Comparison of ENCODE assay signal across 8 cellular contexts in genomic region chr15:65032823-65033537, GRCh38. TPM values are rescaled to one million over a fixed set of nuclear protein-coding genes. Genes with fewer than 3 reads are reported as not detected.
DNase-seq lines count a peak whose midpoint lies in the region; ATAC-seq and TF ChIP-seq lines count a peak whose summit lies in the region.

No MANE protein-coding gene starts in this region.

- intact Hi-C loops in Calu3 (cut with micrococcal nuclease; ENCODE audit: unreplicated experiment): loop anchor here (2.0 to 10.0 kb wide), 2 partner anchors 46 to 262 kb away; partner anchors contain the start of gene RNU5A-1
- intact Hi-C loops in left ventricle myocardium superior (cut with micrococcal nuclease): no loop called here
- intact Hi-C loops in sciatic nerve (cut with DNase I): no loop called here

- POLR2A ChIA-PET in activated naive CD8-positive, alpha-beta T cell treated with anti-CD3 and anti-CD28 coated beads, Interleukin-2, amount 10 ng/mL, durations not matched to agents 7 days and 5 days (lab: Charles Lee): interaction anchor here (1.5 kb wide), 1 partner anchor 267 kb away, joined by 4 read pairs; no protein-coding TSS in a partner anchor

- DNase-seq in Calu3: peak; percentile 73
- peak; percentile 15 for DNase-seq in OCI-M2 (lab: John Stamatoyannopoulos, UW; ENCODE audit: unreplicated experiment)
- DNase-seq in activated naive CD8-positive, alpha-beta T cell treated with anti-CD3 and anti-CD28 coated beads, Interleukin-2, amount 10 ng/mL, durations not matched to agents 7 days and 5 days: no peak
- peak; percentile 70 for DNase-seq in left ventricle myocardium superior
- no peak for DNase-seq in sciatic nerve (ENCODE audit: low spot score)
- no peak for DNase-seq in ureter (ENCODE audit: low spot score)
- no peak for DNase-seq in NCI-H1105 (lab: John Stamatoyannopoulos, UW)

- H3K27ac Mint-ChIP-seq in Calu3 (ENCODE audit: unreplicated experiment): no peak overlapping the region
- H3K27ac Mint-ChIP-seq in activated naive CD8-positive, alpha-beta T cell treated with anti-CD3 and anti-CD28 coated beads, Interleukin-2, amount 10 ng/mL, durations not matched to agents 7 days and 5 days: no peak overlapping the region

- ATAC-seq in HG02798 (IDR thresholded peaks at IDR 0.05; ENCODE audit: poor library complexity, unreplicated experiment) (peak; percentile 35), left ventricle myocardium superior (peak; percentile 69), sciatic nerve (peak; percentile 60)
- ATAC-seq in activated naive CD8-positive, alpha-beta T cell treated with anti-CD3 and anti-CD28 coated beads, Interleukin-2, amount 10 ng/mL, durations not matched to agents 7 days and 5 days (ENCODE audit: low read depth): peak; percentile 27

- peaks cover 16% of the 10 kb centered on the region for H3K36me3 Mint-ChIP-seq in Calu3 (ENCODE audit: insufficient read depth, unreplicated experiment)
- H3K36me3 Mint-ChIP-seq in activated naive CD8-positive, alpha-beta T cell treated with anti-CD3 and anti-CD28 coated beads, Interleukin-2, amount 10 ng/mL, durations not matched to agents 7 days and 5 days: no peaks in the 10 kb centered on the region

- BruUV-seq in Calu3 (replicated peaks; lab: Mats Ljungman, UMichigan): no TSS peak

- CTCF ChIA-PET in Calu3 (lab: Charles Lee): interaction anchor here (0.7 to 2.7 kb wide), 7 partner anchors 12 to 645 kb away, joined by 3 to 8 read pairs (median 3); partner anchors contain the start of genes SLC51B and TRIP4

- H3K9me3 Mint-ChIP-seq in Calu3 (ENCODE audit: low read depth, unreplicated experiment): no peaks in the 10 kb centered on the region
- no peaks in the 10 kb centered on the region for H3K9me3 Mint-ChIP-seq in activated naive CD8-positive, alpha-beta T cell treated with anti-CD3 and anti-CD28 coated beads, Interleukin-2, amount 10 ng/mL, durations not matched to agents 7 days and 5 days

- TF ChIP-seq CTCF in Calu3 (IDR thresholded peaks at IDR 0.05; ENCODE audit: unreplicated experiment): peak; percentile 51

- H3K4me3 Mint-ChIP-seq in Calu3 (ENCODE audit: low read depth, unreplicated experiment): no peak overlapping the region
- H3K4me3 Mint-ChIP-seq in activated naive CD8-positive, alpha-beta T cell treated with anti-CD3 and anti-CD28 coated beads, Interleukin-2, amount 10 ng/mL, durations not matched to agents 7 days and 5 days: no peak overlapping the region

- peaks cover 17% of the 10 kb centered on the region for H3K4me1 Mint-ChIP-seq in Calu3 (ENCODE audit: low read depth, unreplicated experiment)
- peaks cover 12% of the 10 kb centered on the region for H3K4me1 Mint-ChIP-seq in activated naive CD8-positive, alpha-beta T cell treated with anti-CD3 and anti-CD28 coated beads, Interleukin-2, amount 10 ng/mL, durations not matched to agents 7 days and 5 days

- peaks cover 13% of the 10 kb centered on the region for H3K27me3 Mint-ChIP-seq in Calu3 (ENCODE audit: unreplicated experiment)
- peaks cover 21% of the 10 kb centered on the region for H3K27me3 Mint-ChIP-seq in activated naive CD8-positive, alpha-beta T cell treated with anti-CD3 and anti-CD28 coated beads, Interleukin-2, amount 10 ng/mL, durations not matched to agents 7 days and 5 days

RNA-seq across cellular contexts. Expression of gene MTFMT, which starts 3.5 kb away (rescaled TPM):
- total RNA-seq in Calu3 (2022) (18.9 and 27.6 TPM in 2 replicates), left ventricle myocardium superior (20.4 TPM), sciatic nerve (15.1 TPM), ureter (19.8 TPM)
- 10 to 100 TPM; 19.8 to 21.3 TPM for total RNA-seq in activated naive CD8-positive, alpha-beta T cell treated with anti-CD3 and anti-CD28 coated beads, Interleukin-2, amount 10 ng/mL, durations not matched to agents 7 days and 5 days

RNA-seq across cellular contexts. Expression of gene SLC51B, which starts 12.2 kb away (rescaled TPM):
- not detected in 2 replicates for total RNA-seq in Calu3 (2022)
- total RNA-seq in activated naive CD8-positive, alpha-beta T cell treated with anti-CD3 and anti-CD28 coated beads, Interleukin-2, amount 10 ng/mL, durations not matched to agents 7 days and 5 days: not detected
- not detected for total RNA-seq in left ventricle myocardium superior
- 0.53 TPM for total RNA-seq in sciatic nerve
- total RNA-seq in ureter: not detected

RNA-seq across cellular contexts. Expression of gene RASL12, which starts 34.8 kb away (rescaled TPM):
- total RNA-seq in Calu3 (2022): 0.12 and 0.39 TPM in 2 replicates
- not detected for total RNA-seq in activated naive CD8-positive, alpha-beta T cell treated with anti-CD3 and anti-CD28 coated beads, Interleukin-2, amount 10 ng/mL, durations not matched to agents 7 days and 5 days
- 18.9 TPM for total RNA-seq in left ventricle myocardium superior
- total RNA-seq in sciatic nerve: 23.0 TPM
- total RNA-seq in ureter: 32.8 TPM

RNA-seq across cellular contexts. Expression of gene SPG21, which starts 43.3 kb away (rescaled TPM):
- total RNA-seq in Calu3 (2022) (104 TPM in 2 replicates), left ventricle myocardium superior (47.8 TPM), sciatic nerve (73.6 TPM), ureter (108 TPM)
- total RNA-seq in activated naive CD8-positive, alpha-beta T cell treated with anti-CD3 and anti-CD28 coated beads, Interleukin-2, amount 10 ng/mL, durations not matched to agents 7 days and 5 days: 10 to 100 TPM; 55.1 to 57.0 TPM

RNA-seq across cellular contexts. Expression of gene KBTBD13, which starts 43.6 kb away (rescaled TPM):
- total RNA-seq in Calu3 (2022): not detected in 2 replicates
- total RNA-seq in activated naive CD8-positive, alpha-beta T cell treated with anti-CD3 and anti-CD28 coated beads, Interleukin-2, amount 10 ng/mL, durations not matched to agents 7 days and 5 days: not detected
- 10.6 TPM for total RNA-seq in left ventricle myocardium superior
- 0.27 TPM for total RNA-seq in sciatic nerve
- 0.18 TPM for total RNA-seq in ureter

Comparison
In these comparisons a context has a peak if more than half of its experiments do, and no peak if none do; other contexts are left out.
1. DNase-seq: peak in Calu3 (single experiment), OCI-M2 (single experiment) and left ventricle myocardium superior (single experiment); none in activated naive CD8-positive, alpha-beta T cell treated with anti-CD3 and anti-CD28 coated beads, Interleukin-2, amount 10 ng/mL, durations not matched to agents 7 days and 5 days (single experiment), sciatic nerve (single experiment), ureter (single experiment) and NCI-H1105 (single experiment).
2. RNA of gene RASL12, which starts 34.8 kb away (total RNA-seq): 32.8 TPM in ureter (single experiment), 23.0 TPM in sciatic nerve (single experiment) and 18.9 TPM in left ventricle myocardium superior (single experiment); 0.12 to 0.39 TPM in Calu3 and not detected in activated naive CD8-positive, alpha-beta T cell treated with anti-CD3 and anti-CD28 coated beads, Interleukin-2, amount 10 ng/mL, durations not matched to agents 7 days and 5 days; every median in the first group is over 10 times any median in the second.
3. Peak in every context shown above with its lines, with median percentiles within 50 percentile points of each other: ATAC-seq.